ENCODE assay signal across 12 cellular contexts in genomic region chr16:73056383-73056782, GRCh38. TPM values are rescaled to one million over a fixed set of nuclear protein-coding genes. Genes with fewer than 3 reads are reported as not detected.
DNase-seq lines count a peak whose midpoint lies in the region; ATAC-seq and TF ChIP-seq lines count a peak whose summit lies in the region.
"Had no signal": no experiment of that assay in that cellular context is flagged by ENCODE, and none has a peak within 500 bp of the region (broad histone marks: within the 10 kb centered on the region; RNA-seq: fewer than 3 reads in every experiment).

No MANE protein-coding gene starts in this region.

- DNase-seq in adipocyte (ENCODE audit: low read depth) (no peak), gastrocnemius medialis (no peak), GM13977 (ENCODE audit: low spot score) (no peak), AG08395 (ENCODE audit: low spot score) (no peak)
- DNase-seq: activated naive CD8-positive, alpha-beta T cell treated with anti-CD3 and anti-CD28 coated beads, Interleukin-2, amount 50 U/mL, for 24 hours; NCI-H1417 treated with DMSO at 0.1 percent for 48 hours; T-helper 1 cell had no signal

- H3K4me1 ChIP-seq in adipocyte (ENCODE audit: control insufficient read depth, insufficient read depth, low read length) (peaks cover 45% of the 10 kb centered on the region), iPS-15b (ENCODE audit: control insufficient read depth, insufficient read depth, low read length) (peaks cover 54% of the 10 kb centered on the region), gastrocnemius medialis (peaks cover 50 to 71% of the 10 kb centered on the region in 2 donors)

- TF ChIP-seq CTCF in gastrocnemius medialis (IDR thresholded peaks at IDR 0.05 in 4 of 5, conservative IDR thresholded peaks at IDR 0.05 in 1 of 5) (no peak), GM13977 (IDR thresholded peaks at IDR 0.05; ENCODE audit: extremely low read depth, insufficient read depth, missing control alignments) (no peak)

- peak overlapping the region; percentile 85 for H3K9ac ChIP-seq in adipocyte (ENCODE audit: low read length)
- no peak overlapping the region for H3K9ac ChIP-seq in iPS-15b (ENCODE audit: low read depth, low read length)

- no peaks in the 10 kb centered on the region for H3K9me3 ChIP-seq in adipocyte (ENCODE audit: control insufficient read depth, low read length)
- no peaks in the 10 kb centered on the region for H3K9me3 ChIP-seq in iPS-15b (ENCODE audit: control insufficient read depth, insufficient read depth, low read length)
- H3K9me3 ChIP-seq in gastrocnemius medialis, result no peaks in the 10 kb centered on the region
- H3K9me3 ChIP-seq: neutrophil had no signal

- H3K4me3 ChIP-seq in GM08714 (ENCODE audit: low read length), result peak overlapping the region; percentile 38; the same call in 1 of the 2 replicates
- peak overlapping the region; percentile 83 for H3K4me3 ChIP-seq in adipocyte (ENCODE audit: low read length)
- peak overlapping the region; percentile 27 for H3K4me3 ChIP-seq in iPS-15b (ENCODE audit: low read depth, low read length)
- peak overlapping the region; percentile 51 to 75 (median 72) for H3K4me3 ChIP-seq in gastrocnemius medialis

- ATAC-seq in gastrocnemius medialis (no peak), GM21367 (IDR thresholded peaks at IDR 0.05; ENCODE audit: unreplicated experiment) (no peak), GM21360 (IDR thresholded peaks at IDR 0.05; ENCODE audit: unreplicated experiment) (no peak)
- ATAC-seq: activated naive CD8-positive, alpha-beta T cell treated with anti-CD3 and anti-CD28 coated beads, Interleukin-2, amount 50 U/mL, for 24 hours had no signal

- intact Hi-C loops in gastrocnemius medialis (cut with DNase I; ENCODE audit: low total_unique reads), result no loop called here

- in situ Hi-C loops in gastrocnemius medialis (cut with MboI; ENCODE audit: low sequenced_read_pairs in 4 of 4) (loop anchor here in 3 of 4 donors (10.0 to 25.0 kb wide), 2 partner anchors 219 to 222 kb away; no protein-coding TSS in a partner anchor), GM13977 (cut with MboI; ENCODE audit: low pct_unique_long_range_greater_than_20kb, low sequenced_read_pairs, unreplicated experiment) (no loop called here)

- peak overlapping the region; percentile 95 to 99 (median 99) for H3K27ac ChIP-seq in gastrocnemius medialis
- H3K27ac ChIP-seq: neutrophil had no signal

- H3K36me3 ChIP-seq in adipocyte (ENCODE audit: control insufficient read depth, insufficient read depth, low read length, severe bottlenecking), result no peaks in the 10 kb centered on the region
- no peaks in the 10 kb centered on the region for H3K36me3 ChIP-seq in iPS-15b (ENCODE audit: control insufficient read depth, insufficient read depth, low read length)
- H3K36me3 ChIP-seq in gastrocnemius medialis, result no peaks in the 10 kb centered on the region
- H3K36me3 ChIP-seq: neutrophil had no signal

- TF ChIP-seq POLR2A in gastrocnemius medialis (IDR thresholded peaks at IDR 0.05), result no peak

- H3K27me3 ChIP-seq in adipocyte (replicated peaks; ENCODE audit: control insufficient read depth, insufficient read depth, low read length) (no peaks in the 10 kb centered on the region), iPS-15b (ENCODE audit: control insufficient read depth, insufficient read depth, low read length) (peaks cover 73% of the 10 kb centered on the region), gastrocnemius medialis (no peaks in the 10 kb centered on the region)

RNA-seq across cellular contexts. Expression of gene ZFHX3, which starts 8.5 kb away (rescaled TPM):
- 10 to 100 TPM; 14.0 to 28.5 (median 27.3) TPM for total RNA-seq in gastrocnemius medialis

Comparison
In these comparisons a context has a peak if more than half of its experiments do, and no peak if none do; other contexts are left out.
1. H3K4me3 ChIP-seq: peak in every context shown above with its lines; median percentile 83 in adipocyte; 72 in gastrocnemius medialis; 38 in GM08714; 27 in iPS-15b.